ENCODE assay signal across 8 cellular contexts in genomic region chr19:7680606-7681335, GRCh38. TPM values are rescaled to one million over a fixed set of nuclear protein-coding genes. Genes with fewer than 3 reads are reported as not detected.
DNase-seq lines count a peak whose midpoint lies in the region; ATAC-seq, FAIRE-seq and TF ChIP-seq lines count a peak whose summit lies in the region.

TRAPPC5 (plus strand) TSS chr19:7680833; CDS start chr19:7682254, 1,421 bp downstream.

- H3K27ac Mint-ChIP-seq in activated CD4-positive, alpha-beta T cell treated with anti-CD3 and anti-CD28 coated beads, Interleukin-2, amount 10 ng/mL, durations not matched to agents 24 days and 14 days = peak within 1 kb of the TSS; percentile 96

- peaks cover 43% of the 10 kb centered on the region for H3K4me1 Mint-ChIP-seq in activated CD4-positive, alpha-beta T cell treated with anti-CD3 and anti-CD28 coated beads, Interleukin-2, amount 10 ng/mL, durations not matched to agents 24 days and 14 days

- H3K27me3 ChIP-seq in colonic mucosa (no peaks in the 10 kb centered on the region), layer of hippocampus (ENCODE audit: control insufficient read depth, insufficient read depth, low read length) (peaks cover 6% of the 10 kb centered on the region)

- DNase-seq in GM12891 (ENCODE audit: insufficient read length, low spot score) = peak; percentile 80
- DNase-seq in NCI-H460 (ENCODE audit: extremely low read depth, low read depth) = peak; percentile 66
- DNase-seq in activated CD4-positive, alpha-beta T cell treated with anti-CD3 and anti-CD28 coated beads, Interleukin-2, amount 10 ng/mL, durations not matched to agents 24 days and 14 days = peak; percentile 98
- DNase-seq in colonic mucosa = peak; percentile 87
- DNase-seq in stimulated activated CD4-positive, alpha-beta T cell treated with anti-CD3 and anti-CD28 coated beads, Interleukin-1b, Interleukin-23, amount 100 ng/mL, for 1 hour (ENCODE audit: low read depth in 2 of 2) = peak; percentile 70 to 78

- peak within 1 kb of the TSS; percentile 83 for H3K4me3 ChIP-seq in colonic mucosa

- peak; percentile 98 for FAIRE-seq in GM12891 (lab: Jason Lieb, UNC)

- H3K27ac ChIP-seq in colonic mucosa (peak within 1 kb of the TSS; percentile 82), layer of hippocampus (ENCODE audit: low read depth, low read length) (peak within 1 kb of the TSS; percentile 73)

- H3K9me3 ChIP-seq in colonic mucosa = no peaks in the 10 kb centered on the region

- intact Hi-C loops in activated CD4-positive, alpha-beta T cell treated with anti-CD3 and anti-CD28 coated beads, Interleukin-2, amount 10 ng/mL, durations not matched to agents 24 days and 14 days (cut with micrococcal nuclease) = loop anchor here (1.0 to 2.0 kb wide), 6 partner anchors 24 to 119 kb away; partner anchors contain the start of genes PET100 and XAB2
- intact Hi-C loops in colonic mucosa (cut with DNase I) = loop anchor here (2.0 kb wide), 1 partner anchor 112 kb away; no protein-coding TSS in a partner anchor

- TF ChIP-seq CTCF in colonic mucosa (IDR thresholded peaks at IDR 0.05) = peak; percentile 95

- no peaks in the 10 kb centered on the region for H3K36me3 ChIP-seq in colonic mucosa

- TF ChIP-seq POLR2A in GM12891 (IDR thresholded peaks at IDR 0.05; ENCODE audit: low read depth, low read length) = peak; percentile 21; the same call in 1 of the 2 replicates

- no peaks in the 10 kb centered on the region for H3K9me3 Mint-ChIP-seq in activated CD4-positive, alpha-beta T cell treated with anti-CD3 and anti-CD28 coated beads, Interleukin-2, amount 10 ng/mL, durations not matched to agents 24 days and 14 days

- H3K4me3 Mint-ChIP-seq in activated CD4-positive, alpha-beta T cell treated with anti-CD3 and anti-CD28 coated beads, Interleukin-2, amount 10 ng/mL, durations not matched to agents 24 days and 14 days = peak within 1 kb of the TSS; percentile 97

- no peaks in the 10 kb centered on the region for H3K4me1 ChIP-seq in colonic mucosa

- H3K9ac ChIP-seq in colonic mucosa (ENCODE audit: low read depth in 2 of 2, low read length in 2 of 2) = peak within 1 kb of the TSS; percentile 90 to 99

- peaks cover 18% of the 10 kb centered on the region for H3K36me3 Mint-ChIP-seq in activated CD4-positive, alpha-beta T cell treated with anti-CD3 and anti-CD28 coated beads, Interleukin-2, amount 10 ng/mL, durations not matched to agents 24 days and 14 days (ENCODE audit: low read depth)

- peaks cover 18% of the 10 kb centered on the region for H3K27me3 Mint-ChIP-seq in activated CD4-positive, alpha-beta T cell treated with anti-CD3 and anti-CD28 coated beads, Interleukin-2, amount 10 ng/mL, durations not matched to agents 24 days and 14 days

- peak; percentile 50 for ATAC-seq in HG03108 (IDR thresholded peaks at IDR 0.05; ENCODE audit: unreplicated experiment)
- no peak for ATAC-seq in GM21723 (IDR thresholded peaks at IDR 0.05; ENCODE audit: unreplicated experiment)

TF ChIP-seq in GM12891, 5 proteins besides CTCF, POLR2A, EP300 and RAD21:
- no peak for TF ChIP-seq SPI1 (IDR thresholded peaks at IDR 0.05; ENCODE audit: low read depth, low read length)
- no peak; the same call in 1 of the 2 replicates for TF ChIP-seq TAF1 (IDR thresholded peaks at IDR 0.05; ENCODE audit: low read depth, low read length)
- TF ChIP-seq POU2F2 (IDR thresholded peaks at IDR 0.05; ENCODE audit: low read depth, low read length) = no peak; the same call in 1 of the 2 replicates
- TF ChIP-seq PAX5 (IDR thresholded peaks at IDR 0.05; ENCODE audit: insufficient read depth, low read length, severe bottlenecking) = no peak
- TF ChIP-seq POLR2AphosphoS5 (IDR thresholded peaks at IDR 0.05; ENCODE audit: low read depth, low read length) = no peak

RNA-seq across cellular contexts. Expression of gene TRAPPC5, which starts in this region (rescaled TPM):
- 179 TPM for polyA plus RNA-seq in GM12891 (2012; ENCODE audit: low read depth, missing spikeins)
- total RNA-seq in NCI-H460 (2014; rRNA removed; shearing (Covaris generic)) = 40.2 and 73.1 TPM in 2 replicates
- polyA plus RNA-seq in NCI-H460 (2014; cell fraction: nucleus; rRNA removed) = 87.3 and 96.5 TPM in 2 replicates
- total RNA-seq in activated CD4-positive, alpha-beta T cell treated with anti-CD3 and anti-CD28 coated beads, Interleukin-2, amount 10 ng/mL, durations not matched to agents 24 days and 14 days = 82.9 and 84.1 TPM in 2 replicates
- total RNA-seq in colonic mucosa = 100 to 1,000 TPM; 107 to 139 TPM
